In the genomic region with DNA sequence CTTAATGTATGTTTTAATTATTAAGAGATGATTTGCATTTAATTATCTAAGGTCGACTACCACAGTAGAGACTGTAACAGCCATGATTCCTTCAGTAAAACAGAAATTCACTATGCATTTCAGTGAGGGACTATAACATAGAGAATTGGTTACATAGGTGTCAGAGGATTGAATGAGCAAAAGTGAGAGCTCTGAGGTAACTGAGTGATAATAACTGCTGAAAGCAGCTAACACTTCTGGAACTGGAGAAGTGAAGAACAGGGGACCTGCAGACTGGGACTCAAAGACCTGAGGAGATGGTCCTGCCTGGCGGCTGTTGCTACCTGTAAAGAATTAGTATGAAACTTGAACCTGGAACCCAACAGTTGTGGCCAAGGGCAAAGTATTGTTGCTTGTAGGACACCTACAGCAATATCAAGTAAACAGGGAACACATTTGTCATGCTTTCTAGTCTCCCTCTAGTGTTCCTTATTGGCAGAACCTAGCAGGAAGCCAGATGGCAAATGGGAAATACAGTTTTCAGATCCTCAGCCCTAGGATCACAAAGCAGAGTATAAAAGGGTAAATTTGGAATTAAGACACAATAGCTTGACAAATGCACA, we compare ENCODE assay signal across 8 cellular contexts.
DNase-seq lines count a peak whose midpoint lies in the region; ATAC-seq and TF ChIP-seq lines count a peak whose summit lies in the region.

No MANE protein-coding gene starts in this region.

- H3K4me2 ChIP-seq in DND-41 (ENCODE audit: insufficient read depth, low read length) (no peak overlapping the region), OCI-LY3 (ENCODE audit: low read length) (peak overlapping the region; percentile 12; the same call in 1 of the 2 replicates)

- H2AFZ ChIP-seq in DND-41 (ENCODE audit: low read depth, low read length) (no peak overlapping the region), OCI-LY3 (ENCODE audit: low read depth, low read length) (no peak overlapping the region)

- no peak overlapping the region for H3K4me3 ChIP-seq in DND-41 (ENCODE audit: low read depth in 1 of 2, low read length in 2 of 2)
- H3K4me3 ChIP-seq in OCI-LY3 (ENCODE audit: low read length), result no peak overlapping the region
- H3K4me3 ChIP-seq in suprapubic skin, result no peak overlapping the region

- peaks cover 2% of the 10 kb centered on the region for H3K4me1 Mint-ChIP-seq in osteocyte (ENCODE audit: unreplicated experiment)

- H3K9ac ChIP-seq in DND-41 (ENCODE audit: low read depth, low read length), result no peak overlapping the region
- H3K9ac ChIP-seq in OCI-LY3 (ENCODE audit: low read length), result no peak overlapping the region

- H3K4me3 Mint-ChIP-seq in osteocyte (ENCODE audit: unreplicated experiment), result no peak overlapping the region

- ATAC-seq in DND-41 (ENCODE audit: insufficient read depth, low read depth), result peak; percentile 69
- peak; percentile 68 for ATAC-seq in GM21360 (IDR thresholded peaks at IDR 0.05; ENCODE audit: unreplicated experiment)
- peak; percentile 56 for ATAC-seq in HG03571 (IDR thresholded peaks at IDR 0.05; ENCODE audit: unreplicated experiment)
- ATAC-seq in esophagus mucosa, result peak; percentile 36
- no peak for ATAC-seq in stimulated activated naive CD8-positive, alpha-beta T cell treated with anti-CD3 and anti-CD28 coated beads, Interleukin-15, Interleukin-2, amounts not matched to agents 100 U/mL and 50 U/mL, for 24 hours

- TF ChIP-seq EP300 in suprapubic skin (IDR thresholded peaks at IDR 0.05), result no peak

- H3K36me3 ChIP-seq in DND-41 (ENCODE audit: insufficient read depth, low read length) (no peaks in the 10 kb centered on the region), OCI-LY3 (replicated peaks; ENCODE audit: low read depth, low read length) (peaks cover 9% of the 10 kb centered on the region), suprapubic skin (no peaks in the 10 kb centered on the region)

- H3K79me2 ChIP-seq in DND-41 (ENCODE audit: insufficient read depth, low read length) (peaks cover 8% of the 10 kb centered on the region; the same call in 1 of the 2 replicates), OCI-LY3 (ENCODE audit: low read length) (peaks cover 67% of the 10 kb centered on the region)

- no peak overlapping the region for H3K27ac ChIP-seq in DND-41 (ENCODE audit: low read length)
- H3K27ac ChIP-seq in OCI-LY3 (ENCODE audit: low read length), result peak overlapping the region; percentile 27
- no peak overlapping the region for H3K27ac ChIP-seq in suprapubic skin

- DNase-seq in DND-41, result no peak
- no peak for DNase-seq in osteocyte (ENCODE audit: extremely low spot score, unreplicated experiment)
- DNase-seq in suprapubic skin (ENCODE audit: low spot score in 2 of 2), result no peak
- DNase-seq in stimulated activated naive CD8-positive, alpha-beta T cell treated with anti-CD3 and anti-CD28 coated beads, Interleukin-15, Interleukin-2, amounts not matched to agents 100 U/mL and 50 U/mL, for 24 hours, result no peak

- H3K4me1 ChIP-seq in DND-41 (ENCODE audit: insufficient read depth, low read length), result no peaks in the 10 kb centered on the region
- peaks cover 14% of the 10 kb centered on the region for H3K4me1 ChIP-seq in OCI-LY3 (ENCODE audit: low read length)
- peaks cover 7% of the 10 kb centered on the region for H3K4me1 ChIP-seq in suprapubic skin

- H3K27me3 ChIP-seq in DND-41 (ENCODE audit: insufficient read depth, low read length, poor library complexity) (no peaks in the 10 kb centered on the region), OCI-LY3 (ENCODE audit: low read depth, low read length) (no peaks in the 10 kb centered on the region), suprapubic skin (no peaks in the 10 kb centered on the region)

- TF ChIP-seq CTCF in DND-41 (IDR thresholded peaks at IDR 0.05; ENCODE audit: borderline replicate concordance, extremely low read depth, low read length, poor library complexity, severe bottlenecking) (peak; percentile 62), OCI-LY3 (IDR thresholded peaks at IDR 0.05; ENCODE audit: low read depth, low read length) (peak; percentile 49), osteocyte (IDR thresholded peaks at IDR 0.05) (peak; percentile 57), suprapubic skin (IDR thresholded peaks at IDR 0.05) (peak in 1 of 2 donors; percentile 28)

- WGBS in suprapubic skin, result 80% methylated on average over 2 of the region's 2 CpGs

- H3K27me3 Mint-ChIP-seq in osteocyte (ENCODE audit: unreplicated experiment), result no peaks in the 10 kb centered on the region

- H3K9me3 ChIP-seq in DND-41 (ENCODE audit: insufficient read depth, low read length, severe bottlenecking) (no peaks in the 10 kb centered on the region), OCI-LY3 (ENCODE audit: insufficient read depth, low read length) (no peaks in the 10 kb centered on the region), suprapubic skin (no peaks in the 10 kb centered on the region)

- H3K9me3 Mint-ChIP-seq in osteocyte (ENCODE audit: unreplicated experiment), result peaks cover 7% of the 10 kb centered on the region

- H3K27ac Mint-ChIP-seq in osteocyte (ENCODE audit: unreplicated experiment), result no peak overlapping the region

- H3K36me3 Mint-ChIP-seq in osteocyte (ENCODE audit: unreplicated experiment), result no peaks in the 10 kb centered on the region

- TF ChIP-seq POLR2A in suprapubic skin (IDR thresholded peaks at IDR 0.05), result no peak

- H4K20me1 ChIP-seq in DND-41 (ENCODE audit: insufficient read depth, low read length) (peaks cover 3% of the 10 kb centered on the region; the same call in 1 of the 2 replicates), OCI-LY3 (ENCODE audit: insufficient read depth, low read length) (no peaks in the 10 kb centered on the region)
